ENCODE assay signal across 9 cellular contexts in the genomic region with DNA sequence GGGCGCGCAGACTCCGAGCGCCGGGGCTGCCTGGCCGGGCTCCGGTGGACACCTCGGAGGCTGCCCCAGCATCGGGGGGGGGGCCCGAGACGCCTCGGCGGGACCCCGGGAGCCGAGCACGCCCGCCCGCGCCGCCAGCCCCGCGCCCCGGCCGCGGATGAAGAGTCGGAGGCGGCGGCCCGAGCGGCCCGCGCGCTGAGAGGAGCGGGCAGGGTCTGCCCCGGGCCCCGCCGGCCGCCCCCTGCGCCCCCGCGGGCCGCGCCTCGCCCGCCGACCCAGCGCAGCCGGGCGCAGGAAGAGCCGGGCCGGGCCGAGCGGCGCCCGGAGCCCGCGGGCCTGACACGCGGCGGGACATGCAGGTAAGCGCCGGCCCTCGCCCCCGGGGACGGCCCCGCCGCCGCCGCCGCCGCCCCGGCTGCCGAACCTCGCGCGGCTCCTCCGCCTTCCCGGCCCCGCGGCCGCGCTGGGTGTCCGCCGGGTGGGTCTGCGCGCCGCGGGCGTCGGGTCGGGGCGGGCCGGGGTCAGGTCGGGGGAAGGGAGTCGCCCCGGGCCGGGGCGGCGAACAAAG.
DNase-seq lines count a peak whose midpoint lies in the region; ATAC-seq and TF ChIP-seq lines count a peak whose summit lies in the region.
"Had no signal": no experiment of that assay in that cellular context is flagged by ENCODE, and none has a peak within 500 bp of the region (broad histone marks: within the 10 kb centered on the region; RNA-seq: fewer than 3 reads in every experiment).

No MANE protein-coding gene starts in this region.

- H3K27me3 Mint-ChIP-seq in activated T-cell treated with anti-CD3 and anti-CD28 coated beads, Interleukin-2, amount 50 U/mL, for 72 hours (ENCODE audit: low read depth) = peaks cover 71% of the 10 kb centered on the region

- TF ChIP-seq CTCF in body of pancreas (IDR thresholded peaks at IDR 0.05) = no peak
- TF ChIP-seq CTCF in right lobe of liver (IDR thresholded peaks at IDR 0.05) = no peak
- TF ChIP-seq CTCF in transverse colon (IDR thresholded peaks at IDR 0.05) = no peak

- H3K4me1 ChIP-seq in body of pancreas (peaks cover 6% of the 10 kb centered on the region), right lobe of liver (peaks cover 0 to 6% (median 0%) of the 10 kb centered on the region in 4 donors), transverse colon (peaks cover 0 to 8% (median 6%) of the 10 kb centered on the region in 4 donors)

- in situ Hi-C loops in transverse colon (cut with MboI; ENCODE audit: low pct_ligation_motif_present in 1 of 4, low pct_unique_long_range_greater_than_20kb in 1 of 4, low sequenced_read_pairs in 3 of 4) = no loop called here

- H3K4me3 Mint-ChIP-seq in activated T-cell treated with anti-CD3 and anti-CD28 coated beads, Interleukin-2, amount 50 U/mL, for 72 hours = peak overlapping the region in 1 of 2 donors; percentile 94

- TF ChIP-seq POLR2A in body of pancreas (IDR thresholded peaks at IDR 0.05) (no peak), right lobe of liver (IDR thresholded peaks at IDR 0.05) (no peak), transverse colon (IDR thresholded peaks at IDR 0.05) (no peak)

- no peaks in the 10 kb centered on the region for H3K36me3 ChIP-seq in body of pancreas (replicated peaks in 1 of 2; ENCODE audit: insufficient read depth in 1 of 2, low read depth in 2 of 2)
- no peaks in the 10 kb centered on the region for H3K36me3 ChIP-seq in right lobe of liver
- no peaks in the 10 kb centered on the region for H3K36me3 ChIP-seq in transverse colon

- H3K4me3 ChIP-seq in body of pancreas (peak overlapping the region in 1 of 2 donors; percentile 17), right lobe of liver (peak overlapping the region; percentile 23 to 50 (median 37)), transverse colon (peak overlapping the region; percentile 45 to 84 (median 60))

- ATAC-seq in activated T-cell treated with anti-CD3 and anti-CD28 coated beads, Interleukin-2, amount 50 U/mL, for 72 hours (replicated peaks in 1 of 2) = no peak
- ATAC-seq in body of pancreas (peak; percentile 26), right lobe of liver (no peak)

- no peak for TF ChIP-seq EP300 in transverse colon (IDR thresholded peaks at IDR 0.05; ENCODE audit: low read depth)

- 1% methylated on average over 15 of the region's 99 CpGs; no CpG with 5 or more reads in 1 of the 2 donors for WGBS in body of pancreas, 2 donors
- WGBS in right lobe of liver (ENCODE audit: insufficient coverage, low coverage, low lambda C conversion rate, missing lambda C conversion rate) = no CpG with 5 or more reads among the region's 99 CpGs
- 1% methylated on average over 45 of the region's 99 CpGs; no CpG with 5 or more reads in 1 of the 2 donors for WGBS in transverse colon (ENCODE audit: low coverage in 1 of 2), 2 donors

- no peaks in the 10 kb centered on the region for H3K36me3 Mint-ChIP-seq in activated T-cell treated with anti-CD3 and anti-CD28 coated beads, Interleukin-2, amount 50 U/mL, for 72 hours (ENCODE audit: insufficient read depth in 2 of 2)

- DNase-seq in activated T-cell treated with anti-CD3 and anti-CD28 coated beads, Interleukin-2, amount 50 U/mL, for 72 hours = peak; percentile 6 to 21
- DNase-seq in activated T-cell treated with anti-CD3 and anti-CD28 coated beads, Interleukin-2, amount 50 U/mL, for 48 hours = no peak
- DNase-seq in body of pancreas (no peak), right lobe of liver (no peak), transverse colon (no peak), NCI-H345 (lab: John Stamatoyannopoulos, UW) (no peak), UCSD-AML1 (lab: John Stamatoyannopoulos, UW; ENCODE audit: unreplicated experiment) (no peak)
- DNase-seq in activated effector memory CD4-positive, alpha-beta T cell treated with anti-CD3 and anti-CD28 coated beads, Interleukin-2, amount 50 U/mL, for 16 hours = no peak
- DNase-seq: NCI-H1436 had no signal

- intact Hi-C loops in body of pancreas (cut with DNase I) = no loop called here
- intact Hi-C loops in right lobe of liver (cut with DNase I) = no loop called here
- intact Hi-C loops in transverse colon (cut with DNase I; ENCODE audit: low total_unique reads) = no loop called here

- no peaks in the 10 kb centered on the region for H3K9me3 Mint-ChIP-seq in activated T-cell treated with anti-CD3 and anti-CD28 coated beads, Interleukin-2, amount 50 U/mL, for 72 hours

- no peak overlapping the region for H3K27ac ChIP-seq in body of pancreas
- no peak overlapping the region for H3K27ac ChIP-seq in right lobe of liver
- peak overlapping the region; percentile 33 to 65 (median 37) for H3K27ac ChIP-seq in transverse colon

- peaks cover 0 to 30% of the 10 kb centered on the region in 2 donors for H3K27me3 ChIP-seq in body of pancreas
- H3K27me3 ChIP-seq in right lobe of liver = peaks cover 0 to 8% of the 10 kb centered on the region in 2 donors
- peaks cover 79% of the 10 kb centered on the region for H3K27me3 ChIP-seq in transverse colon

- no peak overlapping the region for H3K27ac Mint-ChIP-seq in activated T-cell treated with anti-CD3 and anti-CD28 coated beads, Interleukin-2, amount 50 U/mL, for 72 hours

- no peaks in the 10 kb centered on the region for H3K9me3 ChIP-seq in body of pancreas
- H3K9me3 ChIP-seq in right lobe of liver = no peaks in the 10 kb centered on the region
- H3K9me3 ChIP-seq in transverse colon = no peaks in the 10 kb centered on the region

- peaks cover 42% of the 10 kb centered on the region for H3K4me1 Mint-ChIP-seq in activated T-cell treated with anti-CD3 and anti-CD28 coated beads, Interleukin-2, amount 50 U/mL, for 72 hours (ENCODE audit: low read depth)

Comparison
In these comparisons a context has a peak if more than half of its experiments do, and no peak if none do; other contexts are left out.
1. DNase-seq: peak in activated T-cell treated with anti-CD3 and anti-CD28 coated beads, Interleukin-2, amount 50 U/mL, for 72 hours (2 of 2); none in activated T-cell treated with anti-CD3 and anti-CD28 coated beads, Interleukin-2, amount 50 U/mL, for 48 hours (0 of 2), body of pancreas (0 of 4), right lobe of liver (0 of 3), transverse colon (single experiment), activated effector memory CD4-positive, alpha-beta T cell treated with anti-CD3 and anti-CD28 coated beads, Interleukin-2, amount 50 U/mL, for 16 hours (single experiment), NCI-H345 (single experiment) and UCSD-AML1 (single experiment).
2. H3K27ac ChIP-seq: peak in transverse colon (4 of 4); none in body of pancreas (0 of 4) and right lobe of liver (0 of 3).